Comparison of ENCODE assay signal across 7 cellular contexts in the genomic region with DNA sequence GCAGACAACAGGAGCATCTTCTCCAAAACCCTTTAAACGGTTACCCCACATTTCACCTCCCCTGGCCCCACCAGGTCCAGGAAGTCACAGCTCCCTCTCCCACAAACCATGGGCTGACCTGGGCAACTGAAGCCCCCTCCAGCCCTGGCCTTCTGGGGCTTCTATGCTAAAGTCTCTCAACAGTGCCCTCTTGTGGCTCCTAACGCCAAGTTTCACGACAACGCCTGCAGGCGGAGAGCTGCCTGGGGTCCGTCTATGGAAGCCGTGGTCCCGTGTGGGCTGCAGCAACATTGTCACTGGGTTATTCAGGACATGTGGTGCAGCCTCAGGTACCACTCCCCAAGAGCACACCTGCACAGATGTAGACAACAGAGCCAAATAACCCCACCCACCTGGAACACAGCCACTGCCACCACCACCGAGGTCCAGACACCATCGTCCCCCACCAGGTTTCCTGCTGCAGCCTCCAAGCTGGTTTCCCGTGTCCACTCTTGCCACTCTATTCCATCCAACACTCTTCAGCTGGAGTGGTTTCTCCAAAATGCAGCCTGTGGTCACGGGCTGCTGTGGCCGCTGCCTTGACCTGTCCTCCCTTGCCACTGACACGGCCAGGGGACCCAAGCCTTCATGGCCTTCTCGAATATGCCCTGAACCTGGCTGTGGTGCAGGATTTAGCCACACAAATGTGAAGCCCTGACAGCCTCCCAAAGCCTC. TPM values are rescaled to one million over a fixed set of nuclear protein-coding genes. Genes with fewer than 3 reads are reported as not detected.
A peak's percentile ranks its signal among the peaks of the same experiment; 100 is the strongest.
DNase-seq lines count a peak whose midpoint lies in the region; ATAC-seq, FAIRE-seq and TF ChIP-seq lines count a peak whose summit lies in the region.

No MANE protein-coding gene starts in this region.

- TF ChIP-seq CTCF in PC-9 (conservative IDR thresholded peaks at IDR 0.05), result peak; percentile 64
- peak; percentile 51 to 65 (median 60) for TF ChIP-seq CTCF in GM12878 (IDR thresholded peaks at IDR 0.05 in 2 of 3, conservative IDR thresholded peaks at IDR 0.05 in 1 of 3; ENCODE audit: control insufficient read depth in 2 of 3, extremely low read depth in 1 of 3, insufficient read depth in 1 of 3, low read depth in 3 of 3, low read length in 3 of 3)
- peak; percentile 60 for TF ChIP-seq CTCF in thoracic aorta (IDR thresholded peaks at IDR 0.05)

- H3K4me3 ChIP-seq in PC-9, result no peak overlapping the region
- no peak overlapping the region for H3K4me3 ChIP-seq in GM12878
- no peak overlapping the region for H3K4me3 ChIP-seq in thoracic aorta

- CTCF ChIA-PET in PC-9 (lab: Charles Lee) (interaction anchor here (0.5 kb wide), 1 partner anchor 728 kb away, joined by 4 read pairs; no protein-coding TSS in a partner anchor), GM12878 (lab: Yijun Ruan, JAX) (interaction anchor here (0.7 to 2.1 kb wide), 5 partner anchors 14 to 733 kb away, joined by 3 to 5 read pairs (median 4); no protein-coding TSS in a partner anchor)

- intact Hi-C loops in PC-9 (cut with micrococcal nuclease; ENCODE audit: unreplicated experiment), result no loop called here
- intact Hi-C loops in GM12878 (cut with micrococcal nuclease; ENCODE audit: unreplicated experiment), result loop anchor here (5.0 kb wide), 1 partner anchor 736 kb away; no protein-coding TSS in a partner anchor

- H3K27ac ChIP-seq in PC-9, result no peak overlapping the region
- H3K27ac ChIP-seq in GM12878 (ENCODE audit: control insufficient read depth, insufficient read depth), result no peak overlapping the region
- no peak overlapping the region for H3K27ac ChIP-seq in thoracic aorta

- TF ChIP-seq POLR2A in GM12891 (IDR thresholded peaks at IDR 0.05; ENCODE audit: low read depth, low read length) (no peak), GM12878 (IDR thresholded peaks at IDR 0.05; ENCODE audit: low read depth, low read length) (no peak)

- H3K9me2 ChIP-seq in PC-9 (ENCODE audit: insufficient read depth), result no peaks in the 10 kb centered on the region

- in situ Hi-C loops in GM12878 (cut with MboI), result no loop called here

- no peaks in the 10 kb centered on the region for H3K27me3 ChIP-seq in PC-9 (ENCODE audit: insufficient read depth, low read depth)
- H3K27me3 ChIP-seq in GM12878 (replicated peaks in 1 of 2; ENCODE audit: control insufficient read depth in 2 of 2, insufficient read depth in 2 of 2, low read length in 1 of 2), result no peaks in the 10 kb centered on the region
- H3K27me3 ChIP-seq in thoracic aorta (replicated peaks; ENCODE audit: insufficient read depth), result no peaks in the 10 kb centered on the region

- H3K36me3 ChIP-seq in PC-9 (ENCODE audit: low read depth) (no peaks in the 10 kb centered on the region), GM12878 (ENCODE audit: control insufficient read depth in 2 of 2, insufficient read depth in 2 of 2, low read length in 1 of 2) (no peaks in the 10 kb centered on the region), thoracic aorta (no peaks in the 10 kb centered on the region)

- no peak overlapping the region for H3K9ac ChIP-seq in GM12878 (ENCODE audit: control insufficient read depth, insufficient read depth, low read length)

- H3K79me2 ChIP-seq in PC-9 (ENCODE audit: low read depth) (no peaks in the 10 kb centered on the region), GM12878 (ENCODE audit: control insufficient read depth, insufficient read depth, low read length) (no peaks in the 10 kb centered on the region)

- no peak overlapping the region for H3K4me2 ChIP-seq in PC-9
- H3K4me2 ChIP-seq in GM12878 (ENCODE audit: control insufficient read depth, insufficient read depth), result no peak overlapping the region

- H4K20me1 ChIP-seq in PC-9 (ENCODE audit: insufficient read depth) (no peaks in the 10 kb centered on the region), GM12878 (ENCODE audit: control insufficient read depth, insufficient read depth) (no peaks in the 10 kb centered on the region)

- H2AFZ ChIP-seq in PC-9, result no peak overlapping the region
- no peak overlapping the region for H2AFZ ChIP-seq in GM12878 (ENCODE audit: control insufficient read depth, low read depth, low read length)

- H3K4me1 ChIP-seq in PC-9 (replicated peaks; ENCODE audit: insufficient read depth) (0 out of 2 replicates have a peak, but pooled peaks cover 9% of the 10 kb centered on the region), GM12878 (ENCODE audit: control insufficient read depth, insufficient read depth, low read length) (no peaks in the 10 kb centered on the region), thoracic aorta (ENCODE audit: control insufficient read depth in 1 of 2, low read depth in 2 of 2) (peaks cover 0 to 4% of the 10 kb centered on the region in 2 donors)

- no peaks in the 10 kb centered on the region for H3K9me3 ChIP-seq in PC-9 (ENCODE audit: insufficient read depth, low read depth)
- H3K9me3 ChIP-seq in GM12878 (replicated peaks; ENCODE audit: control insufficient read depth, insufficient read depth, low read length), result no peaks in the 10 kb centered on the region
- H3K9me3 ChIP-seq in thoracic aorta, result no peaks in the 10 kb centered on the region

- BruUV-seq in PC-9 (replicated peaks; lab: Mats Ljungman, UMichigan) (no TSS peak), GM12878 (replicated peaks; lab: Mats Ljungman, UMichigan) (no TSS peak)

- peak; percentile 71 for DNase-seq in GM12891 (ENCODE audit: insufficient read length, low spot score)
- no peak for DNase-seq in PC-9
- no peak for DNase-seq in GM12878 (ENCODE audit: low read depth, low spot score)
- DNase-seq in left lobe of liver (ENCODE audit: low spot score), result no peak
- no peak for DNase-seq in thoracic aorta (ENCODE audit: low spot score)
- no peak for DNase-seq in GF-D8 (lab: John Stamatoyannopoulos, UW)
- DNase-seq in HCEC 1CT, result no peak

- no peak for FAIRE-seq in GM12891 (lab: Jason Lieb, UNC)
- peak; percentile 35 for FAIRE-seq in GM12878 (lab: Jason Lieb, UNC)

- POLR2A ChIA-PET in PC-9 (lab: Charles Lee; ENCODE audit: unreplicated experiment) (no interaction called here), GM12878 (lab: Charles Lee) (no interaction called here)

- peak; percentile 28; the same call in 1 of the 2 replicates for TF ChIP-seq RAD21 in GM12878 (IDR thresholded peaks at IDR 0.05; ENCODE audit: insufficient read depth, low read depth, low read length)

- H3F3A ChIP-seq in PC-9 (ENCODE audit: insufficient read depth, low read depth), result no peaks in the 10 kb centered on the region

- SMC1A ChIA-PET in GM12878 (lab: Charles Lee; ENCODE audit: uncharacterized antibody, unreplicated experiment), result interaction anchor here (0.8 kb wide), 1 partner anchor 236 kb away, joined by 3 read pairs; no protein-coding TSS in a partner anchor

- peak; percentile 80 for ATAC-seq in GM12878
- peak; percentile 55 for ATAC-seq in left lobe of liver
- ATAC-seq in thoracic aorta (ENCODE audit: insufficient number of reproducible peaks, low FRiP score, low read depth), result peak; percentile 55

- no peak for TF ChIP-seq EP300 in GM12878 (IDR thresholded peaks at IDR 0.05; ENCODE audit: borderline replicate concordance in 1 of 2, control insufficient read depth in 1 of 2, low read depth in 2 of 2, low read length in 2 of 2)

- RAD21 ChIA-PET in GM12878 (lab: Charles Lee; ENCODE audit: unreplicated experiment), result interaction anchor here (0.6 to 0.8 kb wide), 2 partner anchors 95 to 736 kb away, joined by 3 read pairs; no protein-coding TSS in a partner anchor

- WGBS in GM12878 (ENCODE audit: insufficient coverage, insufficient replicate concordance, low lambda C conversion rate, missing lambda C conversion rate), result 43% methylated on average over 15 of the region's 15 CpGs

TF ChIP-seq in GM12891, 5 proteins besides CTCF, POLR2A, EP300 and RAD21:
- no peak for TF ChIP-seq PAX5 (IDR thresholded peaks at IDR 0.05; ENCODE audit: insufficient read depth, low read length, severe bottlenecking)
- TF ChIP-seq POU2F2 (IDR thresholded peaks at IDR 0.05; ENCODE audit: low read depth, low read length), result no peak
- no peak for TF ChIP-seq TAF1 (IDR thresholded peaks at IDR 0.05; ENCODE audit: low read depth, low read length)
- TF ChIP-seq POLR2AphosphoS5 (IDR thresholded peaks at IDR 0.05; ENCODE audit: low read depth, low read length), result no peak
- TF ChIP-seq SPI1 (IDR thresholded peaks at IDR 0.05; ENCODE audit: low read depth, low read length), result no peak

TF ChIP-seq in GM12878, 131 proteins besides CTCF, POLR2A, EP300 and RAD21 (continues in another document):
- TF ChIP-seq MXI1 (IDR thresholded peaks at IDR 0.05; ENCODE audit: low read depth, low read length), result no peak

RNA-seq across cellular contexts. Expression of a gene that starts 19.1 kb away (rescaled TPM):
- polyA plus RNA-seq in GM12891 (2012; ENCODE audit: low read depth, missing spikeins), result 8.9 TPM
- 7.5 and 12.9 TPM in 2 replicates for total RNA-seq in PC-9 (2021)
- 8.1 and 8.3 TPM in 2 replicates for total RNA-seq in GM12878 (2013; cell fraction: nucleolus; rRNA removed)
- 4.7 and 7.2 TPM in 2 replicates for total RNA-seq in GM12878 (2014; rRNA removed)
- total RNA-seq in GM12878 (2014; rRNA removed; fragmentation: Illumina TruSeq; extraction: Trizol), result 3.4 TPM in 2 replicates
- 10.5 and 11.7 TPM in 2 replicates for total RNA-seq in GM12878 (2021)
- polyA plus RNA-seq in GM12878 (2011; ENCODE audit: low read depth), result 3.7 TPM
- 1.8 and 4.8 TPM in 2 replicates for polyA plus RNA-seq in GM12878 (2011; rRNA removed)
- polyA plus RNA-seq in GM12878 (2011; cell fraction: cytosol; rRNA removed), result 6.5 and 8.2 TPM in 2 replicates
- 6.8 and 10.2 TPM in 2 replicates for polyA plus RNA-seq in GM12878 (2011; cell fraction: nucleus; rRNA removed)
- polyA plus RNA-seq in GM12878 (2012), result 7.1 and 7.5 TPM in 2 replicates
- polyA plus RNA-seq in GM12878 (2014; fragmentation: Illumina TruSeq; extraction: Trizol), result 1.0 and 1.5 TPM in 2 replicates
- 1 to 10 TPM in 1 of 2 experiments, under 1 TPM in 1; 0.90 to 4.8 TPM for polyA plus RNA-seq in GM12878 (2014; fragmentation: Nextera tagmentation; extraction: Ambion mirVana)
- polyA plus RNA-seq in GM12878 (2014; rRNA removed), result 6.2 and 8.1 TPM in 2 replicates
- polyA plus RNA-seq in GM12878 (2016; fragmentation: Nextera tagmentation; extraction: Ambion mirVana), result 10 to 100 TPM; 19.5 to 22.7 TPM
- polyA minus RNA-seq in GM12878 (2011; rRNA and poly(A)+ RNA removed), result 2.7 and 3.4 TPM in 2 replicates
- not detected in 2 replicates for polyA minus RNA-seq in GM12878 (2011; cell fraction: cytosol; rRNA and poly(A)+ RNA removed)
- 4.1 and 4.9 TPM in 2 replicates for polyA minus RNA-seq in GM12878 (2011; cell fraction: nucleus; rRNA and poly(A)+ RNA removed)
- 5.4 TPM for total RNA-seq in left lobe of liver
- 1 to 10 TPM in 1 of 2 donors, not detected in 1; 2.7 TPM for total RNA-seq in thoracic aorta
